20 cellular contexts compared by ENCODE assay signal in the genomic region with DNA sequence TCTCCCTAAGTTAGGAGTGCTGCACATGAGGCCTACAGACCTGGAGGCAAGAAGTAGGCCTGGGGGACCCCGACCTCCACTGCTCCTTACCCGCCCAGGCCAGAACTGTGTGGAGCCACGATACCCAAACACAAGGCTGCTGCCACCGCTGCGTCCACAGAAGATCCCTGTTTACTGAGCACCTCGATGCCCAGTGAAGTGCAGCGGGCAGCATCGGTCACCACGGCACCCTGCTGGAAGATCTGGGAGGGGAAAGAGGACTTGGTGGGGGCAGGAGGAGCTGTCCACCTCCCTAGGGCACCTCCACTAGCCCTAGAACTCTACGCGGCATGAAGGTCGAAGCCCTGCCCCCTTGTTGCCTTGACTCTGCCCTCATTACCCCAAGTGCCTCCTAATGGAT.
"Had no signal": no experiment of that assay in that cellular context is flagged by ENCODE, and none has a peak within 500 bp of the region (broad histone marks: within the 10 kb centered on the region; RNA-seq: fewer than 3 reads in every experiment).

No MANE protein-coding gene starts in this region.

- H3K27me3 Mint-ChIP-seq: activated CD4-positive, alpha-beta memory T cell treated with anti-CD3 and anti-CD28 coated beads for 36 hours; activated CD4-positive, alpha-beta T cell treated with anti-CD3 and anti-CD28 coated beads for 36 hours; activated naive CD4-positive, alpha-beta T cell treated with anti-CD3 and anti-CD28 coated beads, Interleukin-2, amount 10 ng/mL, durations not matched to agents 7 days and 5 days; activated naive CD8-positive, alpha-beta T cell treated with anti-CD3 and anti-CD28 coated beads, Interleukin-2, amount 50 U/mL, for 24 hours; activated T-cell treated with anti-CD3 and anti-CD28 coated beads, Interleukin-2, amount 50 U/mL, for 24 hours; brain; memory B cell; naive thymus-derived CD8-positive, alpha-beta T cell had no signal

- DNase-seq: activated CD4-positive, alpha-beta memory T cell treated with anti-CD3 and anti-CD28 coated beads for 36 hours; activated CD4-positive, alpha-beta T cell treated with anti-CD3 and anti-CD28 coated beads for 36 hours; activated effector memory CD4-positive, alpha-beta T cell treated with Interleukin-2 at 50 U/mL for 16 hours; activated naive CD4-positive, alpha-beta T cell treated with anti-CD3 and anti-CD28 coated beads, Interleukin-2, amount 10 ng/mL, durations not matched to agents 7 days and 5 days; activated naive CD8-positive, alpha-beta T cell treated with anti-CD3 and anti-CD28 coated beads, Interleukin-2, amount 50 U/mL, for 24 hours; activated T-cell treated with anti-CD3 and anti-CD28 coated beads, Interleukin-2, amount 50 U/mL, for 24 hours; anterior cingulate cortex; foreskin melanocyte; immature natural killer cell; naive thymus-derived CD8-positive, alpha-beta T cell; posterior cingulate gyrus; stimulated activated CD4-positive, alpha-beta T cell treated with anti-CD3 and anti-CD28 coated beads, Interleukin-4, amount 100 ng/mL, for 24 hours; SW 1271; testis had no signal

- H3K4me3 ChIP-seq: right atrium auricular region, smooth muscle cell, upper lobe of left lung had no signal

- ATAC-seq: activated CD4-positive, alpha-beta T cell treated with anti-CD3 and anti-CD28 coated beads for 36 hours; activated naive CD8-positive, alpha-beta T cell treated with anti-CD3 and anti-CD28 coated beads, Interleukin-2, amount 50 U/mL, for 24 hours; naive thymus-derived CD8-positive, alpha-beta T cell; stimulated activated effector memory CD8-positive, alpha-beta T cell treated with anti-CD3 and anti-CD28 coated beads, Interleukin-12 subunit alpha, Interleukin-12 subunit beta, amount 100 ng/mL, for 72 hours had no signal

- H3K27ac ChIP-seq: right atrium auricular region, testis, upper lobe of left lung had no signal

- H3K4me3 Mint-ChIP-seq: activated CD4-positive, alpha-beta memory T cell treated with anti-CD3 and anti-CD28 coated beads for 36 hours; activated CD4-positive, alpha-beta T cell treated with anti-CD3 and anti-CD28 coated beads for 36 hours; activated naive CD4-positive, alpha-beta T cell treated with anti-CD3 and anti-CD28 coated beads, Interleukin-2, amount 10 ng/mL, durations not matched to agents 7 days and 5 days; activated naive CD8-positive, alpha-beta T cell treated with anti-CD3 and anti-CD28 coated beads, Interleukin-2, amount 50 U/mL, for 24 hours; activated T-cell treated with anti-CD3 and anti-CD28 coated beads, Interleukin-2, amount 50 U/mL, for 24 hours; brain; immature natural killer cell; memory B cell; naive thymus-derived CD8-positive, alpha-beta T cell; stimulated activated effector memory CD8-positive, alpha-beta T cell treated with anti-CD3 and anti-CD28 coated beads, Interleukin-12 subunit alpha, Interleukin-12 subunit beta, amount 100 ng/mL, for 72 hours had no signal

- H3K27ac Mint-ChIP-seq: activated CD4-positive, alpha-beta memory T cell treated with anti-CD3 and anti-CD28 coated beads for 36 hours; activated CD4-positive, alpha-beta T cell treated with anti-CD3 and anti-CD28 coated beads for 36 hours; activated naive CD4-positive, alpha-beta T cell treated with anti-CD3 and anti-CD28 coated beads, Interleukin-2, amount 10 ng/mL, durations not matched to agents 7 days and 5 days; activated naive CD8-positive, alpha-beta T cell treated with anti-CD3 and anti-CD28 coated beads, Interleukin-2, amount 50 U/mL, for 24 hours; activated T-cell treated with anti-CD3 and anti-CD28 coated beads, Interleukin-2, amount 50 U/mL, for 24 hours; immature natural killer cell; memory B cell; stimulated activated effector memory CD8-positive, alpha-beta T cell treated with anti-CD3 and anti-CD28 coated beads, Interleukin-12 subunit alpha, Interleukin-12 subunit beta, amount 100 ng/mL, for 72 hours had no signal

- H3K4me1 ChIP-seq: right atrium auricular region, testis had no signal

- H3K9me3 Mint-ChIP-seq: activated CD4-positive, alpha-beta memory T cell treated with anti-CD3 and anti-CD28 coated beads for 36 hours; activated naive CD4-positive, alpha-beta T cell treated with anti-CD3 and anti-CD28 coated beads, Interleukin-2, amount 10 ng/mL, durations not matched to agents 7 days and 5 days; activated naive CD8-positive, alpha-beta T cell treated with anti-CD3 and anti-CD28 coated beads, Interleukin-2, amount 50 U/mL, for 24 hours; activated T-cell treated with anti-CD3 and anti-CD28 coated beads, Interleukin-2, amount 50 U/mL, for 24 hours; brain; immature natural killer cell; memory B cell; naive thymus-derived CD8-positive, alpha-beta T cell; stimulated activated effector memory CD8-positive, alpha-beta T cell treated with anti-CD3 and anti-CD28 coated beads, Interleukin-12 subunit alpha, Interleukin-12 subunit beta, amount 100 ng/mL, for 72 hours had no signal

- H3K27me3 ChIP-seq: right atrium auricular region, testis, upper lobe of left lung had no signal

- H3K36me3 Mint-ChIP-seq: activated naive CD4-positive, alpha-beta T cell treated with anti-CD3 and anti-CD28 coated beads, Interleukin-2, amount 10 ng/mL, durations not matched to agents 7 days and 5 days; stimulated activated effector memory CD8-positive, alpha-beta T cell treated with anti-CD3 and anti-CD28 coated beads, Interleukin-12 subunit alpha, Interleukin-12 subunit beta, amount 100 ng/mL, for 72 hours had no signal

- H3K4me1 Mint-ChIP-seq: activated CD4-positive, alpha-beta T cell treated with anti-CD3 and anti-CD28 coated beads for 36 hours; activated naive CD8-positive, alpha-beta T cell treated with anti-CD3 and anti-CD28 coated beads, Interleukin-2, amount 50 U/mL, for 24 hours; memory B cell; stimulated activated effector memory CD8-positive, alpha-beta T cell treated with anti-CD3 and anti-CD28 coated beads, Interleukin-12 subunit alpha, Interleukin-12 subunit beta, amount 100 ng/mL, for 72 hours had no signal

- H3K9me3 ChIP-seq: right atrium auricular region, testis, upper lobe of left lung had no signal
